In the genomic region with DNA sequence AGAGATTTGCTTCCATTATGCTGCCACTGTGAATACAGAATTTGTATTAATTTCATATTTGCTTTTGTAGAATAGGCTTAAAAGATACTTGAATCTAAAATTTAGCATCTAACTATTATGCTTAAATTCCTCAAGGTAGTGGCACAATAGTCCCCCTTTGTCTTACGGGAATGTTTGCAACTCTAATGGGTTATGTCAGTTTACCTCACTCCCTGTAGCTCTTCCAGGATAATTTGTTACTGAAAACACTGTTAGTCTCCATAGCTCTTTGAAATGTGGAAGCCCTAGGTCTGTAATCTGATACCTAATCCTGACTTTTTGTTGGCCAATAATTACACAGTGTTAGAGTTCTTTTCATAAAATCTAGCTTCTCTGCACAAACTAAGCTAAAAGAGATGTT, we compare ENCODE assay signal across 22 cellular contexts.
A peak's percentile ranks its signal among the peaks of the same experiment; 100 is the strongest.
DNase-seq lines count a peak whose midpoint lies in the region; ATAC-seq and TF ChIP-seq lines count a peak whose summit lies in the region.
"Had no signal": no experiment of that assay in that cellular context is flagged by ENCODE, and none has a peak within 500 bp of the region (broad histone marks: within the 10 kb centered on the region; RNA-seq: fewer than 3 reads in every experiment).

No MANE protein-coding gene starts in this region.

- CTCF ChIA-PET in WTC11 (lab: Charles Lee): interaction anchor here (0.9 kb wide), 2 partner anchors 529 to 550 kb away, joined by 3 to 4 read pairs; no protein-coding TSS in a partner anchor

- H3K9me3 ChIP-seq in Peyer's patch: no peaks in the 10 kb centered on the region

- POLR2A ChIA-PET in WTC11 (lab: Charles Lee): no interaction called here

- H3K27me3 ChIP-seq in Peyer's patch: no peaks in the 10 kb centered on the region

- no peak for TF ChIP-seq CTCF in WTC11 (IDR thresholded peaks at IDR 0.05)
- no peak for TF ChIP-seq CTCF in Peyer's patch (IDR thresholded peaks at IDR 0.05)

- no peak overlapping the region for H3K27ac ChIP-seq in Peyer's patch
- H3K27ac ChIP-seq: 22Rv1, C4-2B, SK-N-MC had no signal

- no peaks in the 10 kb centered on the region for H3K36me3 ChIP-seq in Peyer's patch

- ATAC-seq in WTC11 (peak; percentile 81), GM21515 (IDR thresholded peaks at IDR 0.05; ENCODE audit: unreplicated experiment) (no peak), HG02970 (IDR thresholded peaks at IDR 0.05; ENCODE audit: low FRiP score, unreplicated experiment) (no peak)

- no peaks in the 10 kb centered on the region for H3K4me1 ChIP-seq in Peyer's patch

- peak; percentile 2 for DNase-seq in NCI-H2107 treated with DMSO at 0.1 percent for 48 hours (lab: John Stamatoyannopoulos, UW; ENCODE audit: unreplicated experiment)
- DNase-seq in NCI-H2107 (lab: John Stamatoyannopoulos, UW): no peak
- no peak for DNase-seq in WTC11 (ENCODE audit: low spot score)
- peak; percentile 46 for DNase-seq in left kidney (ENCODE audit: low read depth, low spot score)
- DNase-seq in NCI-H1092 treated with DMSO at 0.1 percent for 48 hours (lab: John Stamatoyannopoulos, UW): no peak
- no peak for DNase-seq in Peyer's patch
- DNase-seq: AML-193; Kasumi-1; MM.1S; NCI-H1092; NCI-H1694; NCI-H2081 treated with DMSO at 0.1 percent for 48 hours; NCI-H446; NCI-H526 treated with DMSO at 0.1 percent for 48 hours; NK-92 treated with Interleukin-12 subunit alpha and Interleukin-12 subunit beta, amount 100 ng/mL, for 24 hours; SHP77 had no signal

- H3K27ac Mint-ChIP-seq in WTC11: peak overlapping the region; percentile 39
- H3K27ac Mint-ChIP-seq: IgD-negative memory B cell had no signal

- no peaks in the 10 kb centered on the region for H3K36me3 Mint-ChIP-seq in WTC11
- H3K36me3 Mint-ChIP-seq: IgD-negative memory B cell had no signal

- no peaks in the 10 kb centered on the region for H3K9me3 Mint-ChIP-seq in WTC11
- H3K9me3 Mint-ChIP-seq: IgD-negative memory B cell had no signal

- H3K4me3 Mint-ChIP-seq in WTC11: no peak overlapping the region
- H3K4me3 Mint-ChIP-seq: IgD-negative memory B cell had no signal

- peaks cover 38% of the 10 kb centered on the region for H3K4me1 Mint-ChIP-seq in WTC11
- H3K4me1 Mint-ChIP-seq: IgD-negative memory B cell had no signal

- H3K27me3 Mint-ChIP-seq in WTC11 (ENCODE audit: low read depth): no peaks in the 10 kb centered on the region

- no peak for TF ChIP-seq POLR2A in Peyer's patch (IDR thresholded peaks at IDR 0.05)

- H3K4me3 ChIP-seq in Peyer's patch: no peak overlapping the region
- H3K4me3 ChIP-seq: SK-N-MC had no signal

TF ChIP-seq in WTC11, 78 proteins besides CTCF, POLR2A, EP300 and RAD21 (continues in another document):
- TF ChIP-seq, protein P1, sequence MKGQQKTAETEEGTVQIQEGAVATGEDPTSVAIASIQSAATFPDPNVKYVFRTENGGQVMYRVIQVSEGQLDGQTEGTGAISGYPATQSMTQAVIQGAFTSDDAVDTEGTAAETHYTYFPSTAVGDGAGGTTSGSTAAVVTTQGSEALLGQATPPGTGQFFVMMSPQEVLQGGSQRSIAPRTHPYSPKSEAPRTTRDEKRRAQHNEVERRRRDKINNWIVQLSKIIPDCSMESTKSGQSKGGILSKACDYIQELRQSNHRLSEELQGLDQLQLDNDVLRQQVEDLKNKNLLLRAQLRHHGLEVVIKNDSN (CRISPR knock-in tag; IDR thresholded peaks at IDR 0.05): no peak
- TF ChIP-seq SMAD3 (CRISPR knock-in tag; IDR thresholded peaks at IDR 0.05; ENCODE audit: borderline replicate concordance) (no peak), ELF4 (CRISPR knock-in tag; IDR thresholded peaks at IDR 0.05; ENCODE audit: low read depth) (no peak), NFATC4 (CRISPR knock-in tag; IDR thresholded peaks at IDR 0.05) (no peak), ZNF138 (CRISPR knock-in tag; conservative IDR thresholded peaks at IDR 0.05) (no peak), ZNF416 (CRISPR knock-in tag; IDR thresholded peaks at IDR 0.05) (no peak), ZNF396 (CRISPR knock-in tag; IDR thresholded peaks at IDR 0.05; ENCODE audit: borderline replicate concordance) (no peak), CBFB (CRISPR knock-in tag; IDR thresholded peaks at IDR 0.05; ENCODE audit: low read depth) (no peak)
- TF ChIP-seq, protein P2, sequence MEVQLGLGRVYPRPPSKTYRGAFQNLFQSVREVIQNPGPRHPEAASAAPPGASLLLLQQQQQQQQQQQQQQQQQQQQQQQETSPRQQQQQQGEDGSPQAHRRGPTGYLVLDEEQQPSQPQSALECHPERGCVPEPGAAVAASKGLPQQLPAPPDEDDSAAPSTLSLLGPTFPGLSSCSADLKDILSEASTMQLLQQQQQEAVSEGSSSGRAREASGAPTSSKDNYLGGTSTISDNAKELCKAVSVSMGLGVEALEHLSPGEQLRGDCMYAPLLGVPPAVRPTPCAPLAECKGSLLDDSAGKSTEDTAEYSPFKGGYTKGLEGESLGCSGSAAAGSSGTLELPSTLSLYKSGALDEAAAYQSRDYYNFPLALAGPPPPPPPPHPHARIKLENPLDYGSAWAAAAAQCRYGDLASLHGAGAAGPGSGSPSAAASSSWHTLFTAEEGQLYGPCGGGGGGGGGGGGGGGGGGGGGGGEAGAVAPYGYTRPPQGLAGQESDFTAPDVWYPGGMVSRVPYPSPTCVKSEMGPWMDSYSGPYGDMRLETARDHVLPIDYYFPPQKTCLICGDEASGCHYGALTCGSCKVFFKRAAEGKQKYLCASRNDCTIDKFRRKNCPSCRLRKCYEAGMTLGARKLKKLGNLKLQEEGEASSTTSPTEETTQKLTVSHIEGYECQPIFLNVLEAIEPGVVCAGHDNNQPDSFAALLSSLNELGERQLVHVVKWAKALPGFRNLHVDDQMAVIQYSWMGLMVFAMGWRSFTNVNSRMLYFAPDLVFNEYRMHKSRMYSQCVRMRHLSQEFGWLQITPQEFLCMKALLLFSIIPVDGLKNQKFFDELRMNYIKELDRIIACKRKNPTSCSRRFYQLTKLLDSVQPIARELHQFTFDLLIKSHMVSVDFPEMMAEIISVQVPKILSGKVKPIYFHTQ (CRISPR knock-in tag; IDR thresholded peaks at IDR 0.05): no peak
- TF ChIP-seq, protein P3, sequence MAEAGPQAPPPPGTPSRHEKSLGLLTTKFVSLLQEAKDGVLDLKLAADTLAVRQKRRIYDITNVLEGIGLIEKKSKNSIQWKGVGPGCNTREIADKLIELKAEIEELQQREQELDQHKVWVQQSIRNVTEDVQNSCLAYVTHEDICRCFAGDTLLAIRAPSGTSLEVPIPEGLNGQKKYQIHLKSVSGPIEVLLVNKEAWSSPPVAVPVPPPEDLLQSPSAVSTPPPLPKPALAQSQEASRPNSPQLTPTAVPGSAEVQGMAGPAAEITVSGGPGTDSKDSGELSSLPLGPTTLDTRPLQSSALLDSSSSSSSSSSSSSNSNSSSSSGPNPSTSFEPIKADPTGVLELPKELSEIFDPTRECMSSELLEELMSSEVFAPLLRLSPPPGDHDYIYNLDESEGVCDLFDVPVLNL (CRISPR knock-in tag; IDR thresholded peaks at IDR 0.05; ENCODE audit: borderline replicate concordance, low read depth): no peak
- TF ChIP-seq, protein P4, sequence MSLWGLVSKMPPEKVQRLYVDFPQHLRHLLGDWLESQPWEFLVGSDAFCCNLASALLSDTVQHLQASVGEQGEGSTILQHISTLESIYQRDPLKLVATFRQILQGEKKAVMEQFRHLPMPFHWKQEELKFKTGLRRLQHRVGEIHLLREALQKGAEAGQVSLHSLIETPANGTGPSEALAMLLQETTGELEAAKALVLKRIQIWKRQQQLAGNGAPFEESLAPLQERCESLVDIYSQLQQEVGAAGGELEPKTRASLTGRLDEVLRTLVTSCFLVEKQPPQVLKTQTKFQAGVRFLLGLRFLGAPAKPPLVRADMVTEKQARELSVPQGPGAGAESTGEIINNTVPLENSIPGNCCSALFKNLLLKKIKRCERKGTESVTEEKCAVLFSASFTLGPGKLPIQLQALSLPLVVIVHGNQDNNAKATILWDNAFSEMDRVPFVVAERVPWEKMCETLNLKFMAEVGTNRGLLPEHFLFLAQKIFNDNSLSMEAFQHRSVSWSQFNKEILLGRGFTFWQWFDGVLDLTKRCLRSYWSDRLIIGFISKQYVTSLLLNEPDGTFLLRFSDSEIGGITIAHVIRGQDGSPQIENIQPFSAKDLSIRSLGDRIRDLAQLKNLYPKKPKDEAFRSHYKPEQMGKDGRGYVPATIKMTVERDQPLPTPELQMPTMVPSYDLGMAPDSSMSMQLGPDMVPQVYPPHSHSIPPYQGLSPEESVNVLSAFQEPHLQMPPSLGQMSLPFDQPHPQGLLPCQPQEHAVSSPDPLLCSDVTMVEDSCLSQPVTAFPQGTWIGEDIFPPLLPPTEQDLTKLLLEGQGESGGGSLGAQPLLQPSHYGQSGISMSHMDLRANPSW (CRISPR knock-in tag; conservative IDR thresholded peaks at IDR 0.05; ENCODE audit: low read depth): no peak
- TF ChIP-seq, protein P5, sequence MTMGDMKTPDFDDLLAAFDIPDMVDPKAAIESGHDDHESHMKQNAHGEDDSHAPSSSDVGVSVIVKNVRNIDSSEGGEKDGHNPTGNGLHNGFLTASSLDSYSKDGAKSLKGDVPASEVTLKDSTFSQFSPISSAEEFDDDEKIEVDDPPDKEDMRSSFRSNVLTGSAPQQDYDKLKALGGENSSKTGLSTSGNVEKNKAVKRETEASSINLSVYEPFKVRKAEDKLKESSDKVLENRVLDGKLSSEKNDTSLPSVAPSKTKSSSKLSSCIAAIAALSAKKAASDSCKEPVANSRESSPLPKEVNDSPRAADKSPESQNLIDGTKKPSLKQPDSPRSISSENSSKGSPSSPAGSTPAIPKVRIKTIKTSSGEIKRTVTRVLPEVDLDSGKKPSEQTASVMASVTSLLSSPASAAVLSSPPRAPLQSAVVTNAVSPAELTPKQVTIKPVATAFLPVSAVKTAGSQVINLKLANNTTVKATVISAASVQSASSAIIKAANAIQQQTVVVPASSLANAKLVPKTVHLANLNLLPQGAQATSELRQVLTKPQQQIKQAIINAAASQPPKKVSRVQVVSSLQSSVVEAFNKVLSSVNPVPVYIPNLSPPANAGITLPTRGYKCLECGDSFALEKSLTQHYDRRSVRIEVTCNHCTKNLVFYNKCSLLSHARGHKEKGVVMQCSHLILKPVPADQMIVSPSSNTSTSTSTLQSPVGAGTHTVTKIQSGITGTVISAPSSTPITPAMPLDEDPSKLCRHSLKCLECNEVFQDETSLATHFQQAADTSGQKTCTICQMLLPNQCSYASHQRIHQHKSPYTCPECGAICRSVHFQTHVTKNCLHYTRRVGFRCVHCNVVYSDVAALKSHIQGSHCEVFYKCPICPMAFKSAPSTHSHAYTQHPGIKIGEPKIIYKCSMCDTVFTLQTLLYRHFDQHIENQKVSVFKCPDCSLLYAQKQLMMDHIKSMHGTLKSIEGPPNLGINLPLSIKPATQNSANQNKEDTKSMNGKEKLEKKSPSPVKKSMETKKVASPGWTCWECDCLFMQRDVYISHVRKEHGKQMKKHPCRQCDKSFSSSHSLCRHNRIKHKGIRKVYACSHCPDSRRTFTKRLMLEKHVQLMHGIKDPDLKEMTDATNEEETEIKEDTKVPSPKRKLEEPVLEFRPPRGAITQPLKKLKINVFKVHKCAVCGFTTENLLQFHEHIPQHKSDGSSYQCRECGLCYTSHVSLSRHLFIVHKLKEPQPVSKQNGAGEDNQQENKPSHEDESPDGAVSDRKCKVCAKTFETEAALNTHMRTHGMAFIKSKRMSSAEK (CRISPR knock-in tag; IDR thresholded peaks at IDR 0.05; ENCODE audit: borderline replicate concordance): no peak

Comparison
In these comparisons a context has a peak if more than half of its experiments do, and no peak if none do; other contexts are left out.
1. DNase-seq: peak in NCI-H2107 treated with DMSO at 0.1 percent for 48 hours (single experiment) and left kidney (single experiment); none in NCI-H2107 (single experiment), WTC11 (single experiment), NCI-H1092 treated with DMSO at 0.1 percent for 48 hours (single experiment) and Peyer's patch (0 of 3).